ENCODE assay signal across 1 cellular context in the genomic region with DNA sequence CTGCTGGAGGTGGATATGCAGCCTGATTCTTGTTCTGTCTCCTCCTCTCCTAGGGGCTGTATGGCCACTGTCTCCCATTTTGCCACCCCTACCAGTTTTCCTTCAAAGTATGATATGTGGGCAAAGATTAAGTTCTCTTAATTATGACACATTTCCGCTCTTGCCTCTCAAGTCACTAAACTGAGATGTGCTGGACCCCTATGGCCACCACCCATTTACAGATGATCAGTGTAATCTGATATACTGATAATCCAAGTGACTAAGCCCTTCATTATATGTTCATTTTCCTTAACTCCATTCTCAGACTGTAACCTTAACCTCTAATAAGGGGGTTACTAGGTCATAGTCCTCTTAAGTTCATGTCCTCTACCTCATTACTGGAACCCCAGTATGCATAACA.
TF ChIP-seq lines count a peak whose summit lies in the region.

No MANE protein-coding gene starts in this region.

TF ChIP-seq in SK-N-SH, 30 proteins besides CTCF, POLR2A, EP300 and RAD21:
- TF ChIP-seq, protein P1, sequence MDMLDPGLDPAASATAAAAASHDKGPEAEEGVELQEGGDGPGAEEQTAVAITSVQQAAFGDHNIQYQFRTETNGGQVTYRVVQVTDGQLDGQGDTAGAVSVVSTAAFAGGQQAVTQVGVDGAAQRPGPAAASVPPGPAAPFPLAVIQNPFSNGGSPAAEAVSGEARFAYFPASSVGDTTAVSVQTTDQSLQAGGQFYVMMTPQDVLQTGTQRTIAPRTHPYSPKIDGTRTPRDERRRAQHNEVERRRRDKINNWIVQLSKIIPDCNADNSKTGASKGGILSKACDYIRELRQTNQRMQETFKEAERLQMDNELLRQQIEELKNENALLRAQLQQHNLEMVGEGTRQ (IDR thresholded peaks at IDR 0.05; ENCODE audit: borderline replicate concordance, low read depth, low read length), result no peak
- TF ChIP-seq, protein P2, sequence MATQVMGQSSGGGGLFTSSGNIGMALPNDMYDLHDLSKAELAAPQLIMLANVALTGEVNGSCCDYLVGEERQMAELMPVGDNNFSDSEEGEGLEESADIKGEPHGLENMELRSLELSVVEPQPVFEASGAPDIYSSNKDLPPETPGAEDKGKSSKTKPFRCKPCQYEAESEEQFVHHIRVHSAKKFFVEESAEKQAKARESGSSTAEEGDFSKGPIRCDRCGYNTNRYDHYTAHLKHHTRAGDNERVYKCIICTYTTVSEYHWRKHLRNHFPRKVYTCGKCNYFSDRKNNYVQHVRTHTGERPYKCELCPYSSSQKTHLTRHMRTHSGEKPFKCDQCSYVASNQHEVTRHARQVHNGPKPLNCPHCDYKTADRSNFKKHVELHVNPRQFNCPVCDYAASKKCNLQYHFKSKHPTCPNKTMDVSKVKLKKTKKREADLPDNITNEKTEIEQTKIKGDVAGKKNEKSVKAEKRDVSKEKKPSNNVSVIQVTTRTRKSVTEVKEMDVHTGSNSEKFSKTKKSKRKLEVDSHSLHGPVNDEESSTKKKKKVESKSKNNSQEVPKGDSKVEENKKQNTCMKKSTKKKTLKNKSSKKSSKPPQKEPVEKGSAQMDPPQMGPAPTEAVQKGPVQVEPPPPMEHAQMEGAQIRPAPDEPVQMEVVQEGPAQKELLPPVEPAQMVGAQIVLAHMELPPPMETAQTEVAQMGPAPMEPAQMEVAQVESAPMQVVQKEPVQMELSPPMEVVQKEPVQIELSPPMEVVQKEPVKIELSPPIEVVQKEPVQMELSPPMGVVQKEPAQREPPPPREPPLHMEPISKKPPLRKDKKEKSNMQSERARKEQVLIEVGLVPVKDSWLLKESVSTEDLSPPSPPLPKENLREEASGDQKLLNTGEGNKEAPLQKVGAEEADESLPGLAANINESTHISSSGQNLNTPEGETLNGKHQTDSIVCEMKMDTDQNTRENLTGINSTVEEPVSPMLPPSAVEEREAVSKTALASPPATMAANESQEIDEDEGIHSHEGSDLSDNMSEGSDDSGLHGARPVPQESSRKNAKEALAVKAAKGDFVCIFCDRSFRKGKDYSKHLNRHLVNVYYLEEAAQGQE (IDR thresholded peaks at IDR 0.05; ENCODE audit: low read depth, low read length), result no peak
- TF ChIP-seq RFX5 (IDR thresholded peaks at IDR 0.05; ENCODE audit: low read length) (no peak), TCF12 (IDR thresholded peaks at IDR 0.05) (no peak), NRF1 (IDR thresholded peaks at IDR 0.05; ENCODE audit: low read depth, low read length) (no peak), YY1 (IDR thresholded peaks at IDR 0.05; ENCODE audit: low read depth) (no peak), CHD2 (IDR thresholded peaks at IDR 0.05; ENCODE audit: low read length, partially characterized antibody) (no peak), NFIC (IDR thresholded peaks at IDR 0.05; ENCODE audit: borderline replicate concordance) (no peak), POLR2AphosphoS5 (IDR thresholded peaks at IDR 0.05; ENCODE audit: low read depth, low read length) (no peak), TAF1 (IDR thresholded peaks at IDR 0.05; ENCODE audit: borderline replicate concordance, low read depth, low read length) (no peak)
- TF ChIP-seq, protein P3, sequence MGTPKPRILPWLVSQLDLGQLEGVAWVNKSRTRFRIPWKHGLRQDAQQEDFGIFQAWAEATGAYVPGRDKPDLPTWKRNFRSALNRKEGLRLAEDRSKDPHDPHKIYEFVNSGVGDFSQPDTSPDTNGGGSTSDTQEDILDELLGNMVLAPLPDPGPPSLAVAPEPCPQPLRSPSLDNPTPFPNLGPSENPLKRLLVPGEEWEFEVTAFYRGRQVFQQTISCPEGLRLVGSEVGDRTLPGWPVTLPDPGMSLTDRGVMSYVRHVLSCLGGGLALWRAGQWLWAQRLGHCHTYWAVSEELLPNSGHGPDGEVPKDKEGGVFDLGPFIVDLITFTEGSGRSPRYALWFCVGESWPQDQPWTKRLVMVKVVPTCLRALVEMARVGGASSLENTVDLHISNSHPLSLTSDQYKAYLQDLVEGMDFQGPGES (IDR thresholded peaks at IDR 0.05; ENCODE audit: low read depth, low read length), result no peak
- TF ChIP-seq, protein P4, sequence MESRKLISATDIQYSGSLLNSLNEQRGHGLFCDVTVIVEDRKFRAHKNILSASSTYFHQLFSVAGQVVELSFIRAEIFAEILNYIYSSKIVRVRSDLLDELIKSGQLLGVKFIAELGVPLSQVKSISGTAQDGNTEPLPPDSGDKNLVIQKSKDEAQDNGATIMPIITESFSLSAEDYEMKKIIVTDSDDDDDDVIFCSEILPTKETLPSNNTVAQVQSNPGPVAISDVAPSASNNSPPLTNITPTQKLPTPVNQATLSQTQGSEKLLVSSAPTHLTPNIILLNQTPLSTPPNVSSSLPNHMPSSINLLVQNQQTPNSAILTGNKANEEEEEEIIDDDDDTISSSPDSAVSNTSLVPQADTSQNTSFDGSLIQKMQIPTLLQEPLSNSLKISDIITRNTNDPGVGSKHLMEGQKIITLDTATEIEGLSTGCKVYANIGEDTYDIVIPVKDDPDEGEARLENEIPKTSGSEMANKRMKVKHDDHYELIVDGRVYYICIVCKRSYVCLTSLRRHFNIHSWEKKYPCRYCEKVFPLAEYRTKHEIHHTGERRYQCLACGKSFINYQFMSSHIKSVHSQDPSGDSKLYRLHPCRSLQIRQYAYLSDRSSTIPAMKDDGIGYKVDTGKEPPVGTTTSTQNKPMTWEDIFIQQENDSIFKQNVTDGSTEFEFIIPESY (IDR thresholded peaks at IDR 0.05; ENCODE audit: borderline replicate concordance, low read depth), result no peak
TF ChIP-seq in SK-N-SH: peak in this region for 0.
